ENCODE assay signal across 9 cellular contexts in genomic region chr1:223670458-223671159, GRCh38. TPM values are rescaled to one million over a fixed set of nuclear protein-coding genes. Genes with fewer than 3 reads are reported as not detected.
DNase-seq lines count a peak whose midpoint lies in the region; ATAC-seq and TF ChIP-seq lines count a peak whose summit lies in the region.
"Had no signal": no experiment of that assay in that cellular context is flagged by ENCODE, and none has a peak within 500 bp of the region (broad histone marks: within the 10 kb centered on the region; RNA-seq: fewer than 3 reads in every experiment).

No MANE protein-coding gene starts in this region.

- DNase-seq in NCI-H146 (lab: John Stamatoyannopoulos, UW) (peak; percentile 5), NCI-H146 treated with DMSO at 0.1 percent for 48 hours (lab: John Stamatoyannopoulos, UW; ENCODE audit: unreplicated experiment) (no peak), HuH-7 (ENCODE audit: low spot score) (peak; percentile 61), iPS DF 4.7 (ENCODE audit: extremely low read depth, low spot score) (peak; percentile 75), upper lobe of right lung (no peak), vagina (ENCODE audit: extremely low spot score in 2 of 2) (no peak), SW 1271 (lab: John Stamatoyannopoulos, UW) (no peak)

- H3K9me3 ChIP-seq in upper lobe of right lung (no peaks in the 10 kb centered on the region), vagina (no peaks in the 10 kb centered on the region)

- peak; percentile 80 for ATAC-seq in upper lobe of right lung

- H3K27me3 ChIP-seq in upper lobe of right lung, result no peaks in the 10 kb centered on the region
- no peaks in the 10 kb centered on the region for H3K27me3 ChIP-seq in vagina
- H3K27me3 ChIP-seq: BLaER1 treated with 17β-estradiol and CSF1 and Interleukin-3, amounts not matched to agents 10 nM and 100 nM had no signal

- H3K36me3 ChIP-seq in upper lobe of right lung, result no peaks in the 10 kb centered on the region
- H3K36me3 ChIP-seq in vagina, result no peaks in the 10 kb centered on the region
- H3K36me3 ChIP-seq: BLaER1 treated with 17β-estradiol and CSF1 and Interleukin-3, amounts not matched to agents 10 nM and 100 nM had no signal

- H3K4me1 ChIP-seq in upper lobe of right lung, result no peaks in the 10 kb centered on the region
- no peaks in the 10 kb centered on the region for H3K4me1 ChIP-seq in vagina

- no peak overlapping the region for H3K27ac ChIP-seq in VCaP
- no peak overlapping the region for H3K27ac ChIP-seq in upper lobe of right lung
- no peak overlapping the region for H3K27ac ChIP-seq in vagina
- H3K27ac ChIP-seq: BLaER1 treated with 17β-estradiol and CSF1 and Interleukin-3, amounts not matched to agents 10 nM and 100 nM had no signal

- peak; percentile 48 for TF ChIP-seq CTCF in VCaP (conservative IDR thresholded peaks at IDR 0.05)
- TF ChIP-seq CTCF in upper lobe of right lung (IDR thresholded peaks at IDR 0.05), result peak; percentile 48
- peak in 1 of 3 experiments; percentile 10 for TF ChIP-seq CTCF in vagina (IDR thresholded peaks at IDR 0.05)

- TF ChIP-seq POLR2A in vagina (IDR thresholded peaks at IDR 0.05), result no peak

- H3K4me3 ChIP-seq in upper lobe of right lung, result no peak overlapping the region
- no peak overlapping the region for H3K4me3 ChIP-seq in vagina
- H3K4me3 ChIP-seq: BLaER1 treated with 17β-estradiol and CSF1 and Interleukin-3, amounts not matched to agents 10 nM and 100 nM had no signal

- intact Hi-C loops in upper lobe of right lung (cut with DNase I) (no loop called here), vagina (cut with DNase I) (no loop called here)

RNA-seq across cellular contexts. Expression of gene CAPN8, which starts 5.1 kb away (rescaled TPM):
- 83.5 TPM for total RNA-seq in upper lobe of right lung
- total RNA-seq in vagina, result 0.49 TPM

RNA-seq across cellular contexts. Expression of gene CAPN2, which starts 41.7 kb away (rescaled TPM):
- total RNA-seq in upper lobe of right lung (306 TPM), vagina (208 TPM)

Comparison
In these comparisons a context has a peak if more than half of its experiments do, and no peak if none do; other contexts are left out.
1. DNase-seq: peak in NCI-H146 (single experiment), HuH-7 (single experiment) and iPS DF 4.7 (single experiment); none in NCI-H146 treated with DMSO at 0.1 percent for 48 hours (single experiment), upper lobe of right lung (single experiment), vagina (0 of 2) and SW 1271 (0 of 2).
2. RNA of gene CAPN8, which starts 5.1 kb away (total RNA-seq): 83.5 TPM in upper lobe of right lung (single experiment); 0.49 TPM in vagina (single experiment); every median in the first group is over 10 times any median in the second.